In genomic region chr4:168440442-168441264, GRCh38 we compare ENCODE assay signal across 8 cellular contexts. TPM values are rescaled to one million over a fixed set of nuclear protein-coding genes. Genes with fewer than 3 reads are reported as not detected.
DNase-seq lines count a peak whose midpoint lies in the region; ATAC-seq, FAIRE-seq and TF ChIP-seq lines count a peak whose summit lies in the region.

No MANE protein-coding gene starts in this region.

- H3K9ac ChIP-seq in BLaER1 treated with 17β-estradiol and CSF1 and Interleukin-3, amounts not matched to agents 10 nM and 100 nM = no peak overlapping the region
- H3K9ac ChIP-seq in endothelial cell of umbilical vein (replicated peaks; ENCODE audit: extremely low read depth, insufficient read depth, low read length) = no peak overlapping the region

- no peak overlapping the region for H2AFZ ChIP-seq in endothelial cell of umbilical vein (ENCODE audit: low read depth, low read length)

- TF ChIP-seq CTCF in endothelial cell of umbilical vein (IDR thresholded peaks at IDR 0.05; ENCODE audit: extremely low read depth in 1 of 2, insufficient read depth in 1 of 2, low read depth in 1 of 2, low read length in 2 of 2) (no peak), upper lobe of left lung (IDR thresholded peaks at IDR 0.05) (no peak)
- no peak for TF ChIP-seq CTCF in CD4-positive, alpha-beta T cell (IDR thresholded peaks at IDR 0.05)

- no peak overlapping the region for H3K4me3 Mint-ChIP-seq in CD4-positive, alpha-beta T cell
- no peak overlapping the region for H3K4me3 Mint-ChIP-seq in CD4-positive, alpha-beta memory T cell

- H3K4me2 ChIP-seq in BLaER1 treated with 17β-estradiol and CSF1 and Interleukin-3, amounts not matched to agents 10 nM and 100 nM = peak overlapping the region in 6 of 11 experiments; percentile 16 to 47 (median 40); a peak in 10 of 22 replicates
- peak overlapping the region; percentile 40 for H3K4me2 ChIP-seq in endothelial cell of umbilical vein (ENCODE audit: insufficient read depth, low read length)

- FAIRE-seq in endothelial cell of umbilical vein (lab: Jason Lieb, UNC) = peak; percentile 89

- peak; percentile 85 for DNase-seq in endothelial cell of umbilical vein (ENCODE audit: low read depth, low spot score)
- no peak for DNase-seq in effector CD4-positive, alpha-beta T cell
- DNase-seq in CD4-positive, alpha-beta T cell = no peak
- no peak for DNase-seq in upper lobe of left lung
- DNase-seq in CD4-positive, alpha-beta memory T cell = no peak

- H4K20me1 ChIP-seq in BLaER1 treated with 17β-estradiol and CSF1 and Interleukin-3, amounts not matched to agents 10 nM and 100 nM = no peaks in the 10 kb centered on the region
- no peaks in the 10 kb centered on the region for H4K20me1 ChIP-seq in endothelial cell of umbilical vein (replicated peaks; ENCODE audit: control insufficient read depth, extremely low read depth, insufficient read depth, low read length)

- peak; percentile 97 for ATAC-seq in GM21515 (IDR thresholded peaks at IDR 0.05; ENCODE audit: unreplicated experiment)
- ATAC-seq in HG03575 (IDR thresholded peaks at IDR 0.05; ENCODE audit: extremely low read depth, insufficient number of reproducible peaks, low FRiP score, unreplicated experiment) = peak; percentile 96
- no peak for ATAC-seq in CD4-positive, alpha-beta T cell (ENCODE audit: poor library complexity)
- ATAC-seq in upper lobe of left lung (ENCODE audit: low FRiP score in 2 of 2) = no peak

- POLR2A ChIA-PET in endothelial cell of umbilical vein (lab: Charles Lee) = no interaction called here
- POLR2A ChIA-PET in CD4-positive, alpha-beta T cell (lab: Charles Lee) = interaction anchor here (0.6 kb wide), 1 partner anchor 176 kb away, joined by 3 read pairs; no protein-coding TSS in a partner anchor
- POLR2A ChIA-PET in CD4-positive, alpha-beta memory T cell (lab: Charles Lee; ENCODE audit: partially characterized antibody) = no interaction called here

- no peaks in the 10 kb centered on the region for H3K4me1 Mint-ChIP-seq in CD4-positive, alpha-beta T cell (ENCODE audit: low read depth)
- H3K4me1 Mint-ChIP-seq in CD4-positive, alpha-beta memory T cell = peaks cover 0 to 7% (median 2%) of the 10 kb centered on the region in 4 donors

- dilution Hi-C loops in endothelial cell of umbilical vein (cut with MboI; ENCODE audit: extremely low pct_ligation_motif_present, low sequenced_read_pairs) = no loop called here

- H3K27me3 ChIP-seq in BLaER1 treated with 17β-estradiol and CSF1 and Interleukin-3, amounts not matched to agents 10 nM and 100 nM = no peaks in the 10 kb centered on the region
- H3K27me3 ChIP-seq in endothelial cell of umbilical vein (ENCODE audit: control insufficient read depth in 2 of 2, insufficient read depth in 2 of 2, low read length in 2 of 2) (no peaks in the 10 kb centered on the region), upper lobe of left lung (no peaks in the 10 kb centered on the region)
- no peaks in the 10 kb centered on the region for H3K27me3 ChIP-seq in CD4-positive, alpha-beta T cell (ENCODE audit: control insufficient read depth, insufficient read depth, low read length)
- no peaks in the 10 kb centered on the region for H3K27me3 ChIP-seq in CD4-positive, alpha-beta memory T cell (ENCODE audit: insufficient read depth, low read length)

- no TSS peak for BruUV-seq in endothelial cell of umbilical vein (replicated peaks; lab: Mats Ljungman, UMichigan)

- no peaks in the 10 kb centered on the region for H3K79me2 ChIP-seq in endothelial cell of umbilical vein (ENCODE audit: control insufficient read depth, insufficient read depth, low read length)

- no peak overlapping the region for H3K4me3 ChIP-seq in BLaER1 treated with 17β-estradiol and CSF1 and Interleukin-3, amounts not matched to agents 10 nM and 100 nM
- H3K4me3 ChIP-seq in endothelial cell of umbilical vein (replicated peaks in 1 of 3; ENCODE audit: insufficient read depth in 1 of 3, low read depth in 1 of 3, low read length in 3 of 3) (no peak overlapping the region), upper lobe of left lung (no peak overlapping the region)
- H3K4me3 ChIP-seq in CD4-positive, alpha-beta memory T cell (ENCODE audit: low read length in 2 of 2) = no peak overlapping the region

- no peaks in the 10 kb centered on the region; a peak in 1 of 22 replicates for H3K9me3 ChIP-seq in BLaER1 treated with 17β-estradiol and CSF1 and Interleukin-3, amounts not matched to agents 10 nM and 100 nM (replicated peaks in 1 of 11)
- H3K9me3 ChIP-seq in endothelial cell of umbilical vein (replicated peaks; ENCODE audit: control insufficient read depth, insufficient read depth, low read length) = no peaks in the 10 kb centered on the region
- no peaks in the 10 kb centered on the region for H3K9me3 ChIP-seq in CD4-positive, alpha-beta T cell (ENCODE audit: control insufficient read depth, low read length)
- H3K9me3 ChIP-seq in upper lobe of left lung = no peaks in the 10 kb centered on the region
- H3K9me3 ChIP-seq in CD4-positive, alpha-beta memory T cell (ENCODE audit: control insufficient read depth in 1 of 2, low read length in 2 of 2) = no peaks in the 10 kb centered on the region

- intact Hi-C loops in endothelial cell of umbilical vein (cut with micrococcal nuclease) = no loop called here
- intact Hi-C loops in CD4-positive, alpha-beta T cell (cut with DNase I, micrococcal nuclease) = no loop called here
- intact Hi-C loops in CD4-positive, alpha-beta memory T cell (cut with micrococcal nuclease) = no loop called here

- no peak overlapping the region for H3K27ac Mint-ChIP-seq in CD4-positive, alpha-beta T cell
- peak overlapping the region in 1 of 7 donors; percentile 19 for H3K27ac Mint-ChIP-seq in CD4-positive, alpha-beta memory T cell

- 68 to 69% methylated on average over 4 of the region's 4 CpGs for WGBS in upper lobe of left lung, 2 donors

- no peak for TF ChIP-seq EP300 in upper lobe of left lung (IDR thresholded peaks at IDR 0.05)

- H3K27ac ChIP-seq in BLaER1 treated with 17β-estradiol and CSF1 and Interleukin-3, amounts not matched to agents 10 nM and 100 nM = no peak overlapping the region
- H3K27ac ChIP-seq in endothelial cell of umbilical vein (ENCODE audit: insufficient read depth, low read depth, low read length) (peak overlapping the region; percentile 61), upper lobe of left lung (no peak overlapping the region)
- no peak overlapping the region for H3K27ac ChIP-seq in CD4-positive, alpha-beta T cell (ENCODE audit: low read depth, low read length)
- H3K27ac ChIP-seq in CD4-positive, alpha-beta memory T cell (ENCODE audit: low read depth, low read length) = no peak overlapping the region

- peaks cover 3 to 61% (median 26%) of the 10 kb centered on the region in 11 experiments; a peak in 16 of 22 replicates for H3K36me3 ChIP-seq in BLaER1 treated with 17β-estradiol and CSF1 and Interleukin-3, amounts not matched to agents 10 nM and 100 nM
- H3K36me3 ChIP-seq in endothelial cell of umbilical vein (ENCODE audit: control insufficient read depth in 2 of 2, extremely low read depth in 1 of 2, insufficient read depth in 2 of 2, low read length in 2 of 2) = peaks cover 0 to 5% of the 10 kb centered on the region in 2 experiments
- peaks cover 0 to 46% (median 7%) of the 10 kb centered on the region in 4 donors for H3K36me3 ChIP-seq in upper lobe of left lung
- H3K36me3 ChIP-seq in CD4-positive, alpha-beta memory T cell (ENCODE audit: insufficient read depth, low read length) = peaks cover 13% of the 10 kb centered on the region

- H3K27me3 Mint-ChIP-seq in CD4-positive, alpha-beta T cell = no peaks in the 10 kb centered on the region
- H3K27me3 Mint-ChIP-seq in CD4-positive, alpha-beta memory T cell = no peaks in the 10 kb centered on the region

- TF ChIP-seq POLR2A in endothelial cell of umbilical vein (IDR thresholded peaks at IDR 0.05; ENCODE audit: low read depth, low read length) (no peak), upper lobe of left lung (IDR thresholded peaks at IDR 0.05) (no peak)

- peaks cover 63% of the 10 kb centered on the region for H3K36me3 Mint-ChIP-seq in CD4-positive, alpha-beta T cell (ENCODE audit: low read depth)
- peaks cover 58 to 59% of the 10 kb centered on the region in 2 donors for H3K36me3 Mint-ChIP-seq in CD4-positive, alpha-beta memory T cell

- peaks cover 0 to 20% (median 9%) of the 10 kb centered on the region in 10 experiments; a peak in 12 of 20 replicates for H3K4me1 ChIP-seq in BLaER1 treated with 17β-estradiol and CSF1 and Interleukin-3, amounts not matched to agents 10 nM and 100 nM
- peaks cover 19% of the 10 kb centered on the region for H3K4me1 ChIP-seq in endothelial cell of umbilical vein (ENCODE audit: control insufficient read depth, extremely low read depth, insufficient read depth, low read length)
- H3K4me1 ChIP-seq in upper lobe of left lung = no peaks in the 10 kb centered on the region
- no peaks in the 10 kb centered on the region for H3K4me1 ChIP-seq in CD4-positive, alpha-beta memory T cell (ENCODE audit: insufficient read depth, low read length)

- CTCF ChIA-PET in endothelial cell of umbilical vein (lab: Charles Lee) = interaction anchor here (0.8 to 1.2 kb wide), 2 partner anchors 32 to 56 kb away, joined by 3 to 5 read pairs; partner anchors contain the start of gene PALLD
- CTCF ChIA-PET in CD4-positive, alpha-beta T cell (lab: Charles Lee) = no interaction called here
- CTCF ChIA-PET in CD4-positive, alpha-beta memory T cell (lab: Charles Lee; ENCODE audit: partially characterized antibody) = no interaction called here

- H3K9me3 Mint-ChIP-seq in CD4-positive, alpha-beta T cell = no peaks in the 10 kb centered on the region
- H3K9me3 Mint-ChIP-seq in CD4-positive, alpha-beta memory T cell = no peaks in the 10 kb centered on the region

- no peaks in the 10 kb centered on the region for H3K9me1 ChIP-seq in endothelial cell of umbilical vein (replicated peaks; ENCODE audit: control insufficient read depth, extremely low read depth, insufficient read depth, low read length)

RNA-seq across cellular contexts. Expression of gene DDX60L, which starts 39.6 kb away (rescaled TPM):
- total RNA-seq in endothelial cell of umbilical vein (22.0 and 32.9 TPM in 2 replicates), upper lobe of left lung (10 to 100 TPM; 19.0 to 58.7 (median 30.8) TPM)
- polyA plus RNA-seq in endothelial cell of umbilical vein = 11.6 and 15.8 TPM in 2 replicates
- polyA plus RNA-seq in endothelial cell of umbilical vein (2011; cell fraction: cytosol; rRNA removed) = 10.5 and 11.3 TPM in 2 replicates
- polyA plus RNA-seq in endothelial cell of umbilical vein (2011; cell fraction: nucleus; rRNA removed) = 101 and 117 TPM in 2 replicates
- 17.4 and 23.3 TPM in 2 replicates for polyA plus RNA-seq in endothelial cell of umbilical vein (2012)
- 31.4 and 45.4 TPM in 2 replicates for polyA minus RNA-seq in endothelial cell of umbilical vein
- polyA minus RNA-seq in endothelial cell of umbilical vein (2011; cell fraction: cytosol; rRNA and poly(A)+ RNA removed) = 7.4 TPM
- polyA minus RNA-seq in endothelial cell of umbilical vein (2011; cell fraction: nucleus; rRNA and poly(A)+ RNA removed) = 110 and 125 TPM in 2 replicates
- 10 to 100 TPM; 29.3 to 29.6 TPM for total RNA-seq in CD4-positive, alpha-beta T cell
- 10 to 100 TPM; 46.7 to 54.9 TPM for total RNA-seq in CD4-positive, alpha-beta memory T cell
- 10 to 100 TPM; 23.4 to 31.2 TPM for polyA plus RNA-seq in CD4-positive, alpha-beta memory T cell

RNA-seq across cellular contexts. Expression of gene PALLD, which starts 56.2 kb away (rescaled TPM):
- total RNA-seq in endothelial cell of umbilical vein (47.9 and 48.2 TPM in 2 replicates), upper lobe of left lung (100 to 1,000 TPM in 4 of 6 donors, 10 to 100 TPM in 2; 63.9 to 175 (median 134) TPM)
- 10.4 and 13.4 TPM in 2 replicates for polyA plus RNA-seq in endothelial cell of umbilical vein
- 19.2 and 21.1 TPM in 2 replicates for polyA plus RNA-seq in endothelial cell of umbilical vein (2011; cell fraction: cytosol; rRNA removed)
- 31.7 and 31.8 TPM in 2 replicates for polyA plus RNA-seq in endothelial cell of umbilical vein (2011; cell fraction: nucleus; rRNA removed)
- polyA plus RNA-seq in endothelial cell of umbilical vein (2012) = 20.3 and 44.2 TPM in 2 replicates
- 30.0 and 36.3 TPM in 2 replicates for polyA minus RNA-seq in endothelial cell of umbilical vein
- polyA minus RNA-seq in endothelial cell of umbilical vein (2011; cell fraction: cytosol; rRNA and poly(A)+ RNA removed) = 47.9 TPM
- 28.4 and 38.6 TPM in 2 replicates for polyA minus RNA-seq in endothelial cell of umbilical vein (2011; cell fraction: nucleus; rRNA and poly(A)+ RNA removed)
- total RNA-seq in CD4-positive, alpha-beta T cell = under 1 TPM; 0.49 to 0.78 TPM
- 1 to 10 TPM in 1 of 2 experiments, not detected in 1; 1.0 TPM for total RNA-seq in CD4-positive, alpha-beta memory T cell
- 1 to 10 TPM in 1 of 2 donors, under 1 TPM in 1; 0.55 to 1.4 TPM for polyA plus RNA-seq in CD4-positive, alpha-beta memory T cell

Comparison
In these comparisons a context has a peak if more than half of its experiments do, and no peak if none do; other contexts are left out.
1. ATAC-seq: peak in GM21515 (single experiment) and HG03575 (single experiment); none in CD4-positive, alpha-beta T cell (single experiment) and upper lobe of left lung (0 of 2).
2. RNA of gene PALLD, which starts 56.2 kb away (total RNA-seq): 63.9 to 175 TPM in upper lobe of left lung and 47.9 to 48.2 TPM in endothelial cell of umbilical vein; 1.0 TPM in CD4-positive, alpha-beta memory T cell and 0.49 to 0.78 TPM in CD4-positive, alpha-beta T cell; every median in the first group is over 10 times any median in the second.